In genomic region chr17:66426397-66427033, GRCh38 we compare ENCODE assay signal across 1 cellular context.
TF ChIP-seq lines count a peak whose summit lies in the region.

No MANE protein-coding gene starts in this region.

TF ChIP-seq in HepG2, 621 proteins besides CTCF, POLR2A, EP300 and RAD21 (continued from another document and continues in another):
- TF ChIP-seq ZNF605 (CRISPR knock-in tag; IDR thresholded peaks at IDR 0.05) (0 out of 2 replicates have a peak, but pooled peaks have one; percentile 55), NFE2L2 (IDR thresholded peaks at IDR 0.05; ENCODE audit: low read length) (no peak), ZNF180 (CRISPR knock-in tag; IDR thresholded peaks at IDR 0.05; ENCODE audit: borderline replicate concordance, low read depth) (no peak), ZNF678 (CRISPR knock-in tag; IDR thresholded peaks at IDR 0.05) (no peak), ZNF567 (CRISPR knock-in tag; IDR thresholded peaks at IDR 0.05; ENCODE audit: borderline replicate concordance) (no peak), ZNF432 (CRISPR knock-in tag; IDR thresholded peaks at IDR 0.05; ENCODE audit: borderline replicate concordance) (no peak), SP2 (CRISPR knock-in tag; IDR thresholded peaks at IDR 0.05) (no peak), MTF1 (CRISPR knock-in tag; IDR thresholded peaks at IDR 0.05) (no peak), TARDBP (CRISPR knock-in tag; IDR thresholded peaks at IDR 0.05) (no peak), MAFF (IDR thresholded peaks at IDR 0.05; ENCODE audit: low read depth, low read length) (no peak), ZNF234 (CRISPR knock-in tag; conservative IDR thresholded peaks at IDR 0.05) (no peak), SMAD1 (CRISPR knock-in tag; IDR thresholded peaks at IDR 0.05; ENCODE audit: borderline replicate concordance, low read depth) (no peak), ZBTB46 (CRISPR knock-in tag; IDR thresholded peaks at IDR 0.05; ENCODE audit: borderline replicate concordance) (peak; percentile 75; the same call in 1 of the 2 replicates), ZNF17 (CRISPR knock-in tag; IDR thresholded peaks at IDR 0.05) (no peak), ZSCAN25 (CRISPR knock-in tag; IDR thresholded peaks at IDR 0.05) (no peak), PLRG1 (conservative IDR thresholded peaks at IDR 0.05) (no peak), HMGXB4 (CRISPR knock-in tag; IDR thresholded peaks at IDR 0.05; ENCODE audit: borderline replicate concordance in 1 of 2, low read depth in 1 of 2) (peak in 1 of 2 experiments; percentile 79; a peak in 2 of 4 replicates), TFE3 (CRISPR knock-in tag; IDR thresholded peaks at IDR 0.05) (no peak), RERE (CRISPR knock-in tag; IDR thresholded peaks at IDR 0.05; ENCODE audit: low read depth) (no peak), ZBTB40 (IDR thresholded peaks at IDR 0.05) (no peak), ZBTB40 (CRISPR knock-in tag; IDR thresholded peaks at IDR 0.05) (no peak), CEBPZ (IDR thresholded peaks at IDR 0.05; ENCODE audit: low read length) (no peak), ZBTB10 (CRISPR knock-in tag; IDR thresholded peaks at IDR 0.05; ENCODE audit: borderline replicate concordance) (no peak), HNF4G (IDR thresholded peaks at IDR 0.05; ENCODE audit: borderline replicate concordance, low read depth, low read length) (no peak), HNF4G (CRISPR knock-in tag; IDR thresholded peaks at IDR 0.05; ENCODE audit: borderline replicate concordance, low read depth) (no peak), ZNF660 (CRISPR knock-in tag; IDR thresholded peaks at IDR 0.05; ENCODE audit: borderline replicate concordance, low read depth) (no peak), PAWR (CRISPR knock-in tag; IDR thresholded peaks at IDR 0.05; ENCODE audit: borderline replicate concordance) (no peak)
